In genomic region chr3:89145995-89146394, GRCh38 we compare ENCODE assay signal across 11 cellular contexts. TPM values are rescaled to one million over a fixed set of nuclear protein-coding genes. Genes with fewer than 3 reads are reported as not detected.
A peak's percentile ranks its signal among the peaks of the same experiment; 100 is the strongest.
DNase-seq lines count a peak whose midpoint lies in the region; ATAC-seq and TF ChIP-seq lines count a peak whose summit lies in the region.
"Had no signal": no experiment of that assay in that cellular context is flagged by ENCODE, and none has a peak within 500 bp of the region (broad histone marks: within the 10 kb centered on the region; RNA-seq: fewer than 3 reads in every experiment).

No MANE protein-coding gene starts in this region.

- peaks cover 7% of the 10 kb centered on the region for H3K4me1 Mint-ChIP-seq in osteocyte (ENCODE audit: unreplicated experiment)
- H3K4me1 Mint-ChIP-seq: activated CD4-positive, alpha-beta memory T cell treated with anti-CD3 and anti-CD28 coated beads, Interleukin-2, amount 10 ng/mL, durations not matched to agents 7 days and 5 days had no signal

- no peak overlapping the region for H3K4me3 ChIP-seq in fibroblast of mammary gland (ENCODE audit: control insufficient read depth, low read depth, low read length)

- peaks cover 2% of the 10 kb centered on the region for H3K27me3 Mint-ChIP-seq in osteocyte (ENCODE audit: unreplicated experiment)
- H3K27me3 Mint-ChIP-seq: activated CD4-positive, alpha-beta memory T cell treated with anti-CD3 and anti-CD28 coated beads, Interleukin-2, amount 10 ng/mL, durations not matched to agents 7 days and 5 days; activated naive CD8-positive, alpha-beta T cell had no signal

- in situ Hi-C loops in Caki2 (cut with HindIII; ENCODE audit: low pct_unique_long_range_greater_than_20kb, low sequenced_read_pairs) = no loop called here

- H3K4me3 Mint-ChIP-seq in osteocyte (ENCODE audit: unreplicated experiment) = no peak overlapping the region
- H3K4me3 Mint-ChIP-seq: activated CD4-positive, alpha-beta memory T cell treated with anti-CD3 and anti-CD28 coated beads, Interleukin-2, amount 10 ng/mL, durations not matched to agents 7 days and 5 days; activated naive CD8-positive, alpha-beta T cell had no signal

- no peaks in the 10 kb centered on the region for H3K36me3 Mint-ChIP-seq in osteocyte (ENCODE audit: unreplicated experiment)
- H3K36me3 Mint-ChIP-seq: activated naive CD8-positive, alpha-beta T cell had no signal

- TF ChIP-seq CTCF in fibroblast of mammary gland (conservative IDR thresholded peaks at IDR 0.05; ENCODE audit: control insufficient read depth, insufficient read depth, low read depth, low read length) = no peak
- no peak for TF ChIP-seq CTCF in osteocyte (IDR thresholded peaks at IDR 0.05)

- DNase-seq in Caki2 (ENCODE audit: low read depth) = peak; percentile 2
- DNase-seq in OCI-M1 (lab: John Stamatoyannopoulos, UW) = peak; percentile 37
- peak; percentile 82 for DNase-seq in fibroblast of mammary gland (ENCODE audit: low read depth)
- DNase-seq in osteocyte (ENCODE audit: extremely low spot score, unreplicated experiment) = no peak
- no peak for DNase-seq in GDM1 (lab: John Stamatoyannopoulos, UW)
- DNase-seq in activated naive CD4-positive, alpha-beta T cell treated with anti-CD3 and anti-CD28 coated beads, Interleukin-2, amount 50 U/mL, for 16 hours = no peak
- no peak for DNase-seq in globus pallidus (ENCODE audit: low spot score)
- DNase-seq: activated CD4-positive, alpha-beta memory T cell treated with anti-CD3 and anti-CD28 coated beads, Interleukin-2, amount 10 ng/mL, durations not matched to agents 7 days and 5 days had no signal

- H3K27ac Mint-ChIP-seq in osteocyte (ENCODE audit: unreplicated experiment) = peak overlapping the region; percentile 13
- H3K27ac Mint-ChIP-seq: activated CD4-positive, alpha-beta memory T cell treated with anti-CD3 and anti-CD28 coated beads, Interleukin-2, amount 10 ng/mL, durations not matched to agents 7 days and 5 days; activated naive CD8-positive, alpha-beta T cell had no signal

- ATAC-seq in HG03342 (IDR thresholded peaks at IDR 0.05; ENCODE audit: unreplicated experiment) = no peak

- no peaks in the 10 kb centered on the region for H3K9me3 Mint-ChIP-seq in osteocyte (ENCODE audit: unreplicated experiment)

RNA-seq across cellular contexts. Expression of gene EPHA3, which starts 38.6 kb away (rescaled TPM):
- total RNA-seq in Caki2 (2014; rRNA removed; shearing (Covaris generic); ENCODE audit: low replicate concordance) = not detected in 2 replicates
- total RNA-seq in osteocyte = 0.94 and 1.6 TPM in 2 replicates
- total RNA-seq: pulmonary artery endothelial cell had no signal

Comparison
In these comparisons a context has a peak if more than half of its experiments do, and no peak if none do; other contexts are left out.
1. DNase-seq: peak in Caki2 (single experiment), OCI-M1 (single experiment) and fibroblast of mammary gland (single experiment); none in osteocyte (single experiment), GDM1 (single experiment), activated naive CD4-positive, alpha-beta T cell treated with anti-CD3 and anti-CD28 coated beads, Interleukin-2, amount 50 U/mL, for 16 hours (single experiment) and globus pallidus (single experiment).